Comparison of ENCODE assay signal across 16 cellular contexts in the genomic region with DNA sequence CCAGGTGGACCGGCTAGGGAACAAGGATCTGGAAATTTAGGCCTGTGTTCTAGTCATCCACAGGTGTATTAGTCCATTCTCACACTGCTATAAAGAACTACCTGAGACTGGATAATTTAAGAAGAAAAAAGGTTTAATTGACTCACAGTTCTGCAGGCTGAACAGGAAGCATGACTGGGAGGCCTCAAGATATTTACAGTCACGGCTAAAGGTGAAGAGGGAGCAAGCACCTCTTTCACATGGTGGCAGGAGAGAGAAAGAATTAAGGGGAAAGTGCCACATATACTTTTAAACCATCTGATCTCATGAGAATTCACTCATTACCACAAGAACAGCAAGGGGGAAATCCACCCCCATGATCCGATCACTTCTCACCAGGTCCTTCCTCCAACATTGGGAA.
DNase-seq lines count a peak whose midpoint lies in the region; ATAC-seq and TF ChIP-seq lines count a peak whose summit lies in the region.
"Had no signal": no experiment of that assay in that cellular context is flagged by ENCODE, and none has a peak within 500 bp of the region (broad histone marks: within the 10 kb centered on the region; RNA-seq: fewer than 3 reads in every experiment).

No MANE protein-coding gene starts in this region.

- no peak overlapping the region for H3K9ac ChIP-seq in PC-3 (ENCODE audit: low read length)
- H3K9ac ChIP-seq: BLaER1 had no signal

- TF ChIP-seq CTCF in C4-2B (conservative IDR thresholded peaks at IDR 0.05) = no peak
- no peak for TF ChIP-seq CTCF in PC-3 (conservative IDR thresholded peaks at IDR 0.05; ENCODE audit: low read depth, low read length)
- TF ChIP-seq CTCF in CD14-positive monocyte (IDR thresholded peaks at IDR 0.05) = no peak

- H3K27ac Mint-ChIP-seq in CD14-positive monocyte = no peak overlapping the region
- H3K27ac Mint-ChIP-seq: CD4-positive, alpha-beta T cell; H9 had no signal

- H3K4me1 ChIP-seq in PC-3 (ENCODE audit: insufficient read depth, low read length) = peaks cover 6% of the 10 kb centered on the region; the same call in 1 of the 2 replicates
- H3K4me1 ChIP-seq: BLaER1 had no signal

- H3K4me2 ChIP-seq in PC-3 (ENCODE audit: low read length) = no peak overlapping the region
- H3K4me2 ChIP-seq: BLaER1 had no signal

- H3K4me1 Mint-ChIP-seq in CD14-positive monocyte = no peaks in the 10 kb centered on the region

- no peaks in the 10 kb centered on the region for H3K79me2 ChIP-seq in PC-3 (ENCODE audit: low read length)

- peak; percentile 42 for DNase-seq in PC-3
- peak; percentile 33 for DNase-seq in kidney tubule cell (ENCODE audit: low spot score)
- DNase-seq in renal cortical epithelial cell (ENCODE audit: low read depth) = peak; percentile 64
- no peak for DNase-seq in CD14-positive monocyte (ENCODE audit: low spot score)
- DNase-seq in activated CD4-positive, alpha-beta T cell treated with anti-CD3 and anti-CD28 coated beads, Interleukin-2, amount 50 U/mL, for 1 hour = no peak
- no peak for DNase-seq in HT-29 (ENCODE audit: low spot score)
- DNase-seq: 8988T; AML-193; CD4-positive, alpha-beta T cell; DND-41; GF-D8; GOT3; H9 had no signal

- no peak overlapping the region for H2AFZ ChIP-seq in PC-3 (ENCODE audit: low read length)

- ATAC-seq in PC-3 = no peak
- ATAC-seq: HepG2 had no signal

- no peaks in the 10 kb centered on the region for H3K27me3 ChIP-seq in PC-3 (ENCODE audit: low read length)
- H3K27me3 ChIP-seq: BLaER1 had no signal

- H3K9me2 ChIP-seq in PC-3 (replicated peaks; ENCODE audit: low read length) = no peaks in the 10 kb centered on the region

- H3K36me3 ChIP-seq in PC-3 (ENCODE audit: low read depth, low read length) = no peaks in the 10 kb centered on the region
- H3K36me3 ChIP-seq: BLaER1 had no signal

- CTCF ChIA-PET in PC-3 (lab: Charles Lee) = no interaction called here

- no TSS peak for BruUV-seq in PC-3 (replicated peaks; lab: Mats Ljungman, UMichigan)

- peaks cover 0 to 1% (median 0%) of the 10 kb centered on the region in 3 donors for H3K27me3 Mint-ChIP-seq in CD14-positive monocyte (ENCODE audit: low read depth in 3 of 3)
- H3K27me3 Mint-ChIP-seq: CD4-positive, alpha-beta T cell had no signal

- H3K27ac ChIP-seq in C4-2B (peak overlapping the region; percentile 52), PC-3 (ENCODE audit: low read length) (no peak overlapping the region)
- H3K27ac ChIP-seq: BLaER1 had no signal

- H3K36me3 Mint-ChIP-seq in CD14-positive monocyte = no peaks in the 10 kb centered on the region

- no peaks in the 10 kb centered on the region for H3F3A ChIP-seq in PC-3 (ENCODE audit: low read length, unreplicated experiment)

- POLR2A ChIA-PET in PC-3 (lab: Charles Lee; ENCODE audit: unreplicated experiment) = no interaction called here

- H3K4me3 ChIP-seq in PC-3 (ENCODE audit: low read length) = no peak overlapping the region
- H3K4me3 ChIP-seq: BLaER1 had no signal

- H3K4me3 Mint-ChIP-seq in CD14-positive monocyte = no peak overlapping the region
- H3K4me3 Mint-ChIP-seq: CD4-positive, alpha-beta T cell; H9 had no signal

- no peaks in the 10 kb centered on the region for H4K20me1 ChIP-seq in PC-3 (ENCODE audit: low read length)
- H4K20me1 ChIP-seq: BLaER1 had no signal

- no peaks in the 10 kb centered on the region for H3K9me3 ChIP-seq in PC-3 (ENCODE audit: low read length)
- H3K9me3 ChIP-seq: BLaER1 had no signal

- peaks cover 0 to 4% (median 0%) of the 10 kb centered on the region in 7 donors for H3K9me3 Mint-ChIP-seq in CD14-positive monocyte
- H3K9me3 Mint-ChIP-seq: CD4-positive, alpha-beta T cell; H9 had no signal

- intact Hi-C loops in PC-3 (cut with micrococcal nuclease) (no loop called here), CD14-positive monocyte (cut with micrococcal nuclease) (no loop called here)

Comparison
In these comparisons a context has a peak if more than half of its experiments do, and no peak if none do; other contexts are left out.
1. DNase-seq: peak in PC-3 (single experiment), kidney tubule cell (single experiment) and renal cortical epithelial cell (single experiment); none in CD14-positive monocyte (single experiment), activated CD4-positive, alpha-beta T cell treated with anti-CD3 and anti-CD28 coated beads, Interleukin-2, amount 50 U/mL, for 1 hour (single experiment) and HT-29 (single experiment).